9 cellular contexts compared by ENCODE assay signal in the genomic region with DNA sequence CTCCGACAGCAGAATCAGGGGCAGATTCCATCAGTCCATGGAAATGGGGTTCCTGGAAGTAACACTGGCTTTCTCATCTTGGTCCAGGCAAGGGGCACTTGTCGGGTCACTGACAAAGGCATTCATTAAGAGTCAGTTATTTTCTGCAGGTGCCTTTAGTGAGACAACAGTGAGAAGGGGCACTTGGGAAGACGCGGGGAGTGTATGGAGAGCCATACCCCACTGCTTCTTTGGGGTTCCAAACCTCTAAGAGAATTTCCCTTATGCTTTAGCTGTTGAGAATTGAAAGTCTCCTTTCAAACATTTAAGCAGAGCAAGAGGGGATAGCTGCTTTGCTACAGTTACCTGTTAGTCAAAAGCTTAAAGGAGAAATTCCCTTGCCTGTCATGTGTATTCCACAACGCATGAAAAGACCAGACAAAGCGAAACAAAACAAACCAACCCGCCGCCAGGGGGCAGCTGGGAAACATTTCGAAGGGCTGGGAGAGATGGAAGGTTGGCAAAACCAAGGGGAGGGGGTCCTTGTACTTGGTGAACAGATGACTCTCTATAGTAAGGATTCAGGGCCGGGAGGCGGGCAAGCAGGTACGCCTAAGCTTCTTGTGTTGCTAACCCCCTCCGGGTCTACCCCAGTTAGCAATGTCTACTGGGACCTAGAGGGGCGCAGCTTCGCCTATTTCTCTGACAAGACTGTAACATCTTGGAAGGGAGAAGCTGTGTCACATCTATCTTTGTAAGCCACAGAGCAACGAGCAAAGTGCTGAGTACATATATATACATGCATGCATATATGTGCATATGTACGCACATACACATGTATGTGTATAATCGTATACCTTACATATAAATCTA.
DNase-seq lines count a peak whose midpoint lies in the region; ATAC-seq and TF ChIP-seq lines count a peak whose summit lies in the region.
"Had no signal": no experiment of that assay in that cellular context is flagged by ENCODE, and none has a peak within 500 bp of the region (broad histone marks: within the 10 kb centered on the region; RNA-seq: fewer than 3 reads in every experiment).

No MANE protein-coding gene starts in this region.

- ATAC-seq in lower lobe of right lung: no peak
- ATAC-seq in GM19023 (IDR thresholded peaks at IDR 0.05; ENCODE audit: unreplicated experiment): no peak
- ATAC-seq: T-cell had no signal

- in situ Hi-C loops in astrocyte of the spinal cord (cut with HindIII; ENCODE audit: low sequenced_read_pairs): no loop called here

- no peaks in the 10 kb centered on the region for H3K9me3 ChIP-seq in lower lobe of right lung

- H3K27ac ChIP-seq in lower lobe of right lung: no peak overlapping the region

- intact Hi-C loops in lower lobe of right lung (cut with DNase I): no loop called here

- no peaks in the 10 kb centered on the region for H3K36me3 ChIP-seq in lower lobe of right lung

- H3K4me1 ChIP-seq in lower lobe of right lung: no peaks in the 10 kb centered on the region

- peak; percentile 76 for TF ChIP-seq CTCF in LNCAP (IDR thresholded peaks at IDR 0.05)
- TF ChIP-seq CTCF in astrocyte of the spinal cord (IDR thresholded peaks at IDR 0.05; ENCODE audit: low read depth, low read length): peak; percentile 61
- TF ChIP-seq CTCF in lower lobe of right lung (IDR thresholded peaks at IDR 0.05): peak; percentile 26

- DNase-seq in DMS 273 (lab: John Stamatoyannopoulos, UW; ENCODE audit: unreplicated experiment) (peak; percentile 68), DMS 273 treated with DMSO at 0.1 percent for 48 hours (lab: John Stamatoyannopoulos, UW) (no peak), astrocyte of the spinal cord (ENCODE audit: low read depth, low spot score) (no peak), lower lobe of right lung (no peak), NCI-H2196 (lab: John Stamatoyannopoulos, UW; ENCODE audit: unreplicated experiment) (no peak), 8988T (no peak)

- H3K27me3 ChIP-seq in lower lobe of right lung (ENCODE audit: low read depth): no peaks in the 10 kb centered on the region

- H3K4me3 ChIP-seq in astrocyte of the spinal cord (ENCODE audit: low read depth, low read length): no peak overlapping the region
- H3K4me3 ChIP-seq in lower lobe of right lung: no peak overlapping the region

Comparison
In these comparisons a context has a peak if more than half of its experiments do, and no peak if none do; other contexts are left out.
1. CTCF ChIP-seq: peak in every context shown above with its lines; median percentile 76 in LNCAP; 61 in astrocyte of the spinal cord; 26 in lower lobe of right lung.